In the genomic region with DNA sequence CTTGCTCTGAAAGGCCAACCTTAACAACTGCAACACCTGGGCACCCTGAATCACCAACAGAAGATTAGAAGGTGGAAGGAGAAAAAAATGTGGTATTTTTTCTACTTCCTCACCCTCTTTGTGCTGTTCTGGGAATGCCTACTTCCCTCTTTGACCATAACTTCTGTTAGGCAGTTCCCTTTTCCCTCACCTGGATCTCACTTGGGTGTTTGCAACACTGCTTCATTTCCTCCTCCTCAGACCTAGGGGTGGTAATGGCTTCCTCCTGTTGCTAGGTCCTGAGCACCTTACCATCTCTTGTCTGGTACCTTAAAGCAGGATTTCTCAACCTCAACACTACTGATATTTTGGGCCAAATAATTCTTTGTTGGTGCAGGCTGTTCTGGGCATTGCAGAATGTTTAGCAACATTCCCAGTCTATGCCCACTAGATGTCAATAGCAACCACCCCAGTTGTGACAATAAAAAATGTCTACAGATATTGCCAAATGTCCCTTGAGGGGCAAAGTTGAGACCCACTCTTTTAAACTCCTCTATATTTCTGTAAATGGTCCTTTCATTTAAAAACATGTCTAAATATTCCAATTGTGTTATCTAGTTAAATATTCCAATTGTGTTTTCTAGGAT, we compare ENCODE assay signal across 1 cellular context.
TF ChIP-seq lines count a peak whose summit lies in the region.

No MANE protein-coding gene starts in this region.

TF ChIP-seq in GM23338, 12 proteins besides CTCF, POLR2A, EP300 and RAD21 (continued from another document):
- TF ChIP-seq, protein P1, sequence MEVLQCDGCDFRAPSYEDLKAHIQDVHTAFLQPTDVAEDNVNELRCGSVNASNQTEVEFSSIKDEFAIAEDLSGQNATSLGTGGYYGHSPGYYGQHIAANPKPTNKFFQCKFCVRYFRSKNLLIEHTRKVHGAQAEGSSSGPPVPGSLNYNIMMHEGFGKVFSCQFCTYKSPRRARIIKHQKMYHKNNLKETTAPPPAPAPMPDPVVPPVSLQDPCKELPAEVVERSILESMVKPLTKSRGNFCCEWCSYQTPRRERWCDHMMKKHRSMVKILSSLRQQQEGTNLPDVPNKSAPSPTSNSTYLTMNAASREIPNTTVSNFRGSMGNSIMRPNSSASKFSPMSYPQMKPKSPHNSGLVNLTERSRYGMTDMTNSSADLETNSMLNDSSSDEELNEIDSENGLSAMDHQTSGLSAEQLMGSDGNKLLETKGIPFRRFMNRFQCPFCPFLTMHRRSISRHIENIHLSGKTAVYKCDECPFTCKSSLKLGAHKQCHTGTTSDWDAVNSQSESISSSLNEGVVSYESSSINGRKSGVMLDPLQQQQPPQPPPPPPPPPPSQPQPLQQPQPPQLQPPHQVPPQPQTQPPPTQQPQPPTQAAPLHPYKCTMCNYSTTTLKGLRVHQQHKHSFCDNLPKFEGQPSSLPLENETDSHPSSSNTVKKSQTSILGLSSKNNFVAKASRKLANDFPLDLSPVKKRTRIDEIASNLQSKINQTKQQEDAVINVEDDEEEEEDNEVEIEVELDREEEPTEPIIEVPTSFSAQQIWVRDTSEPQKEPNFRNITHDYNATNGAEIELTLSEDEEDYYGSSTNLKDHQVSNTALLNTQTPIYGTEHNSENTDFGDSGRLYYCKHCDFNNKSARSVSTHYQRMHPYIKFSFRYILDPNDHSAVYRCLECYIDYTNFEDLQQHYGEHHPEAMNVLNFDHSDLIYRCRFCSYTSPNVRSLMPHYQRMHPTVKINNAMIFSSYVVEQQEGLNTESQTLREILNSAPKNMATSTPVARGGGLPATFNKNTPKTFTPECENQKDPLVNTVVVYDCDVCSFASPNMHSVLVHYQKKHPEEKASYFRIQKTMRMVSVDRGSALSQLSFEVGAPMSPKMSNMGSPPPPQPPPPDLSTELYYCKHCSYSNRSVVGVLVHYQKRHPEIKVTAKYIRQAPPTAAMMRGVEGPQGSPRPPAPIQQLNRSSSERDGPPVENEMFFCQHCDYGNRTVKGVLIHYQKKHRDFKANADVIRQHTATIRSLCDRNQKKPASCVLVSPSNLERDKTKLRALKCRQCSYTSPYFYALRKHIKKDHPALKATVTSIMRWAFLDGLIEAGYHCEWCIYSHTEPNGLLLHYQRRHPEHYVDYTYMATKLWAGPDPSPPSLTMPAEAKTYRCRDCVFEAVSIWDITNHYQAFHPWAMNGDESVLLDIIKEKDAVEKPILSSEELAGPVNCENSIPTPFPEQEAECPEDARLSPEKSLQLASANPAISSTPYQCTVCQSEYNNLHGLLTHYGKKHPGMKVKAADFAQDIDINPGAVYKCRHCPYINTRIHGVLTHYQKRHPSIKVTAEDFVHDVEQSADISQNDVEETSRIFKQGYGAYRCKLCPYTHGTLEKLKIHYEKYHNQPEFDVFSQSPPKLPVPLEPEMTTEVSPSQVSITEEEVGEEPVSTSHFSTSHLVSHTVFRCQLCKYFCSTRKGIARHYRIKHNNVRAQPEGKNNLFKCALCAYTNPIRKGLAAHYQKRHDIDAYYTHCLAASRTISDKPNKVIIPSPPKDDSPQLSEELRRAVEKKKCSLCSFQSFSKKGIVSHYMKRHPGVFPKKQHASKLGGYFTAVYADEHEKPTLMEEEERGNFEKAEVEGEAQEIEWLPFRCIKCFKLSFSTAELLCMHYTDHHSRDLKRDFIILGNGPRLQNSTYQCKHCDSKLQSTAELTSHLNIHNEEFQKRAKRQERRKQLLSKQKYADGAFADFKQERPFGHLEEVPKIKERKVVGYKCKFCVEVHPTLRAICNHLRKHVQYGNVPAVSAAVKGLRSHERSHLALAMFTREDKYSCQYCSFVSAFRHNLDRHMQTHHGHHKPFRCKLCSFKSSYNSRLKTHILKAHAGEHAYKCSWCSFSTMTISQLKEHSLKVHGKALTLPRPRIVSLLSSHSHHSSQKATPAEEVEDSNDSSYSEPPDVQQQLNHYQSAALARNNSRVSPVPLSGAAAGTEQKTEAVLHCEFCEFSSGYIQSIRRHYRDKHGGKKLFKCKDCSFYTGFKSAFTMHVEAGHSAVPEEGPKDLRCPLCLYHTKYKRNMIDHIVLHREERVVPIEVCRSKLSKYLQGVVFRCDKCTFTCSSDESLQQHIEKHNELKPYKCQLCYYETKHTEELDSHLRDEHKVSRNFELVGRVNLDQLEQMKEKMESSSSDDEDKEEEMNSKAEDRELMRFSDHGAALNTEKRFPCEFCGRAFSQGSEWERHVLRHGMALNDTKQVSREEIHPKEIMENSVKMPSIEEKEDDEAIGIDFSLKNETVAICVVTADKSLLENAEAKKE (CRISPR knock-in tag; IDR thresholded peaks at IDR 0.05) = no peak
- TF ChIP-seq ZNF331 (CRISPR knock-in tag; IDR thresholded peaks at IDR 0.05; ENCODE audit: low read depth) (no peak), STAT1 (IDR thresholded peaks at IDR 0.05; ENCODE audit: unreplicated experiment) (no peak), JUNB (IDR thresholded peaks at IDR 0.05; ENCODE audit: unreplicated experiment) (no peak), ZNF114 (CRISPR knock-in tag; IDR thresholded peaks at IDR 0.05) (no peak), EZH2 (IDR thresholded peaks at IDR 0.05; ENCODE audit: low read depth, unreplicated experiment) (no peak), POLR2AphosphoS5 (IDR thresholded peaks at IDR 0.05; ENCODE audit: low read depth) (no peak), EZH2phosphoT487 (IDR thresholded peaks at IDR 0.05; ENCODE audit: unreplicated experiment) (no peak), NANOG (IDR thresholded peaks at IDR 0.05; ENCODE audit: borderline replicate concordance) (no peak)
